Comparison of ENCODE assay signal across 11 cellular contexts in genomic region chr4:185541251-185541671, GRCh38. TPM values are rescaled to one million over a fixed set of nuclear protein-coding genes. Genes with fewer than 3 reads are reported as not detected.
A peak's percentile ranks its signal among the peaks of the same experiment; 100 is the strongest.
DNase-seq lines count a peak whose midpoint lies in the region; ATAC-seq, FAIRE-seq and TF ChIP-seq lines count a peak whose summit lies in the region.
"Had no signal": no experiment of that assay in that cellular context is flagged by ENCODE, and none has a peak within 500 bp of the region (broad histone marks: within the 10 kb centered on the region; RNA-seq: fewer than 3 reads in every experiment).

No MANE protein-coding gene starts in this region.

- FAIRE-seq in H1 (lab: Jason Lieb, UNC) = no peak
- FAIRE-seq in GM12891 (lab: Jason Lieb, UNC) = no peak

- no peak for TF ChIP-seq CTCF in LNCaP clone FGC (IDR thresholded peaks at IDR 0.05; ENCODE audit: control insufficient read depth, extremely low read depth, insufficient read depth)
- no peak for TF ChIP-seq CTCF in H1 (IDR thresholded peaks at IDR 0.05; ENCODE audit: control extremely low read depth in 1 of 3, insufficient read depth in 1 of 3, low read depth in 1 of 3, low read length in 3 of 3)
- no peak for TF ChIP-seq CTCF in osteoblast (IDR thresholded peaks at IDR 0.05; ENCODE audit: extremely low read depth, low read depth, low read length)

- WGBS in H1 (ENCODE audit: extremely low coverage in 1 of 2, insufficient coverage in 1 of 2, insufficient read length in 1 of 2, insufficient replicate concordance in 2 of 2, low coverage in 1 of 2, low lambda C conversion rate in 2 of 2, missing lambda C conversion rate in 1 of 2), 2 experiments = 81% methylated on average over 9 of the region's 9 CpGs; no CpG with 5 or more reads in 1 of the 2 experiments

- no peak overlapping the region for H3K14ac ChIP-seq in H1 (ENCODE audit: insufficient read length)

- no peak overlapping the region for H3K9ac ChIP-seq in H1 (replicated peaks in 1 of 4; ENCODE audit: extremely low read depth in 1 of 4, low read depth in 3 of 4, low read length in 3 of 4)

- no peak for TF ChIP-seq RAD21 in H1 (IDR thresholded peaks at IDR 0.05 in 1 of 2, conservative IDR thresholded peaks at IDR 0.05 in 1 of 2; ENCODE audit: low read depth in 2 of 2, low read length in 2 of 2)

- H2AK5ac ChIP-seq in H1 (ENCODE audit: low read depth, low read length) = no peak overlapping the region

- H3K27me3 ChIP-seq in H1 (replicated peaks in 1 of 4; ENCODE audit: control insufficient read depth in 3 of 4, extremely low read depth in 1 of 4, insufficient read depth in 3 of 4, low read length in 3 of 4) = peaks cover 2 to 11% (median 8%) of the 10 kb centered on the region in 4 experiments; a peak in 6 of 7 replicates
- peaks cover 29% of the 10 kb centered on the region for H3K27me3 ChIP-seq in osteoblast (ENCODE audit: insufficient read depth, low read length)

- POLR2A ChIA-PET in H1 (lab: Charles Lee; ENCODE audit: partially characterized antibody) = no interaction called here

- H3K36me3 ChIP-seq in H1 (ENCODE audit: control insufficient read depth in 2 of 4, insufficient read depth in 4 of 4, low read length in 3 of 4) (no peaks in the 10 kb centered on the region), osteoblast (ENCODE audit: insufficient read depth, low read length) (no peaks in the 10 kb centered on the region)

- no peak overlapping the region for H3K23ac ChIP-seq in H1 (ENCODE audit: insufficient read length)

- no peak overlapping the region for H3K27ac ChIP-seq in H1 (ENCODE audit: low read depth, low read length)
- H3K27ac ChIP-seq in osteoblast (ENCODE audit: low read depth, low read length) = no peak overlapping the region

- no peak for TF ChIP-seq EP300 in H1 (IDR thresholded peaks at IDR 0.05; ENCODE audit: borderline replicate concordance in 1 of 2, low read depth in 2 of 2, low read length in 2 of 2)

- H2BK15ac ChIP-seq in H1 (ENCODE audit: low read length) = peak overlapping the region; percentile 84; the same call in 1 of the 2 replicates

- H2AFZ ChIP-seq in H1 (ENCODE audit: low read length) = 0 out of 2 replicates have a peak overlapping the region, but pooled peaks have one; percentile 33
- no peak overlapping the region for H2AFZ ChIP-seq in osteoblast (ENCODE audit: low read length)

- peak; percentile 20 for ATAC-seq in left lobe of liver

- H3K4ac ChIP-seq in H1 (replicated peaks; ENCODE audit: insufficient read length, low read depth, low read length) = no peak overlapping the region

- H3K4me1 ChIP-seq in H1 (replicated peaks in 1 of 4; ENCODE audit: control insufficient read depth in 3 of 4, insufficient read depth in 4 of 4, low read length in 3 of 4) (peaks cover 0 to 5% (median 2%) of the 10 kb centered on the region in 4 experiments; a peak in 3 of 7 replicates), osteoblast (ENCODE audit: insufficient read depth, low read length) (no peaks in the 10 kb centered on the region)

- no peak for TF ChIP-seq POLR2A in H1 (IDR thresholded peaks at IDR 0.05; ENCODE audit: control extremely low read depth in 1 of 2, low read depth in 2 of 2, low read length in 2 of 2)
- no peak for TF ChIP-seq POLR2A in GM12891 (IDR thresholded peaks at IDR 0.05; ENCODE audit: low read depth, low read length)

- no peak overlapping the region for H3K56ac ChIP-seq in H1 (replicated peaks; ENCODE audit: insufficient read length, low read depth, low read length)

- no peaks in the 10 kb centered on the region for H4K20me1 ChIP-seq in H1 (replicated peaks in 1 of 2; ENCODE audit: control insufficient read depth in 1 of 2, insufficient read depth in 2 of 2, low read length in 2 of 2)
- no peaks in the 10 kb centered on the region for H4K20me1 ChIP-seq in osteoblast (ENCODE audit: insufficient read depth, low read length)

- H3K23me2 ChIP-seq in H1 (ENCODE audit: low read depth, low read length) = no peaks in the 10 kb centered on the region; the same call in 1 of the 2 replicates

- no peak overlapping the region for H4K91ac ChIP-seq in H1 (replicated peaks; ENCODE audit: insufficient read length, low read length)

- H3K4me2 ChIP-seq in H1 (ENCODE audit: insufficient read depth in 1 of 2, low read depth in 2 of 2, low read length in 2 of 2) = no peak overlapping the region
- H3K4me2 ChIP-seq in osteoblast (ENCODE audit: insufficient read depth, low read length) = no peak overlapping the region

- no peak overlapping the region for H3K4me3 ChIP-seq in LNCaP clone FGC (ENCODE audit: low read depth, low read length)
- no peak overlapping the region for H3K4me3 ChIP-seq in H1 (ENCODE audit: extremely low read depth in 1 of 4, insufficient read depth in 2 of 4, low read depth in 3 of 4, low read length in 4 of 4)
- H3K4me3 ChIP-seq in osteoblast (ENCODE audit: insufficient read depth, low read length) = no peak overlapping the region

- H3K79me1 ChIP-seq in H1 (ENCODE audit: low read depth, low read length) = no peaks in the 10 kb centered on the region

- no peak overlapping the region for H4K8ac ChIP-seq in H1 (ENCODE audit: extremely low read depth, insufficient read depth, low read length)

- DNase-seq in LNCaP clone FGC (ENCODE audit: low read depth) (peak; percentile 81), H1 (ENCODE audit: low read depth in 1 of 2, low spot score in 2 of 2) (no peak), left lobe of liver (ENCODE audit: low spot score) (no peak), renal cortical epithelial cell (ENCODE audit: low read depth) (peak; percentile 80), GM12891 (ENCODE audit: insufficient read length, low spot score) (no peak), osteoblast (ENCODE audit: insufficient read length, low spot score, missing footprints) (no peak), NCI-H1105 (lab: John Stamatoyannopoulos, UW) (no peak)
- DNase-seq in stimulated activated CD4-positive, alpha-beta T cell treated with anti-CD3 and anti-CD28 coated beads, Interleukin-4, amount 100 ng/mL, for 4 hours = no peak
- DNase-seq: NCI-H1048, NCI-H69, SHP77 treated with DMSO at 0.1 percent for 48 hours had no signal

- CTCF ChIA-PET in H1 (lab: Charles Lee; ENCODE audit: partially characterized antibody) = interaction anchor here (0.8 to 2.2 kb wide), 2 partner anchors 18 to 58 kb away, joined by 3 to 7 read pairs; no protein-coding TSS in a partner anchor

- H3K9me3 ChIP-seq in H1 (ENCODE audit: insufficient read depth in 2 of 2, low read depth in 1 of 2, low read length in 1 of 2) (no peaks in the 10 kb centered on the region), osteoblast (ENCODE audit: low read depth, low read length) (no peaks in the 10 kb centered on the region)

- H4K5ac ChIP-seq in H1 (ENCODE audit: insufficient read length, low read depth, low read length) = no peak overlapping the region

- no peak overlapping the region for H2BK5ac ChIP-seq in H1 (ENCODE audit: low read depth, low read length)

- H2BK20ac ChIP-seq in H1 (ENCODE audit: low read length) = 0 out of 2 replicates have a peak overlapping the region, but pooled peaks have one; percentile 36

- no peak overlapping the region for H3K18ac ChIP-seq in H1 (ENCODE audit: extremely low read depth, low read length)

- no peak overlapping the region for H2BK120ac ChIP-seq in H1 (replicated peaks; ENCODE audit: low read depth, low read length)

- no peak overlapping the region for H2BK12ac ChIP-seq in H1 (ENCODE audit: low read depth, low read length)

- H3K79me2 ChIP-seq in H1 (ENCODE audit: control insufficient read depth in 1 of 2, insufficient read depth in 2 of 2, low read length in 2 of 2) = no peaks in the 10 kb centered on the region
- H3K79me2 ChIP-seq in osteoblast (ENCODE audit: insufficient read depth, low read length) = no peaks in the 10 kb centered on the region

TF ChIP-seq in H1, 55 proteins besides CTCF, POLR2A, EP300 and RAD21:
- TF ChIP-seq BACH1 (IDR thresholded peaks at IDR 0.05; ENCODE audit: low read length) (no peak), ATF3 (IDR thresholded peaks at IDR 0.05; ENCODE audit: insufficient read depth, low read depth, low read length) (no peak), EGR1 (IDR thresholded peaks at IDR 0.05; ENCODE audit: borderline replicate concordance, low read depth, low read length) (no peak), SRF (IDR thresholded peaks at IDR 0.05; ENCODE audit: low read depth, low read length) (no peak)

TF ChIP-seq in GM12891, 5 proteins besides CTCF, POLR2A, EP300 and RAD21:
- TF ChIP-seq POLR2AphosphoS5 (IDR thresholded peaks at IDR 0.05; ENCODE audit: low read depth, low read length) (no peak), PAX5 (IDR thresholded peaks at IDR 0.05; ENCODE audit: insufficient read depth, low read length, severe bottlenecking) (no peak), POU2F2 (IDR thresholded peaks at IDR 0.05; ENCODE audit: low read depth, low read length) (no peak), SPI1 (IDR thresholded peaks at IDR 0.05; ENCODE audit: low read depth, low read length) (no peak), TAF1 (IDR thresholded peaks at IDR 0.05; ENCODE audit: low read depth, low read length) (no peak)
TF ChIP-seq in GM12891: peak in this region for 0.

RNA-seq across cellular contexts. Expression of gene PDLIM3, which starts 6.0 kb away (rescaled TPM):
- 7.6 and 8.1 TPM in 2 replicates for total RNA-seq in H1 (2021; fragmentation: NEBNext Ultra II Directional; extraction: Animal tissue kit (Norgen Biotek cat#: 25700))
- 8.1 and 8.9 TPM in 2 replicates for polyA plus RNA-seq in H1 (2011; rRNA removed)
- polyA plus RNA-seq in H1 (2011; cell fraction: cytosol; rRNA removed) = 11.8 TPM
- polyA plus RNA-seq in H1 (2011; cell fraction: nucleus; rRNA removed) = 10.6 TPM
- 5.9 to 7.2 TPM (median 6.7 TPM) in 4 replicates for polyA plus RNA-seq in H1 (2012, experiment 1 of 2)
- 6.8 TPM for polyA plus RNA-seq in H1 (2012, experiment 2 of 2)
- 4.0 TPM for polyA plus RNA-seq in H1 (2013, experiment 1 of 2)
- polyA plus RNA-seq in H1 (2013, experiment 2 of 2) = 3.8 TPM
- polyA minus RNA-seq in H1 (2011; rRNA and poly(A)+ RNA removed) = 12.5 and 12.7 TPM in 2 replicates
- 8.9 TPM for polyA minus RNA-seq in H1 (2011; cell fraction: cytosol; rRNA and poly(A)+ RNA removed)
- 18.0 TPM for polyA minus RNA-seq in H1 (2011; cell fraction: nucleus; rRNA and poly(A)+ RNA removed)
- total RNA-seq in left lobe of liver = 1.7 TPM
- 2.0 and 6.1 TPM in 2 replicates for total RNA-seq in renal cortical epithelial cell
- polyA plus RNA-seq in GM12891 (2012; ENCODE audit: low read depth, missing spikeins) = 0.09 TPM
- 1.8 and 2.2 TPM in 2 replicates for total RNA-seq in osteoblast

Comparison
In these comparisons a context has a peak if more than half of its experiments do, and no peak if none do; other contexts are left out.
1. DNase-seq: peak in LNCaP clone FGC (single experiment) and renal cortical epithelial cell (single experiment); none in H1 (0 of 2), left lobe of liver (single experiment), GM12891 (single experiment), osteoblast (single experiment), stimulated activated CD4-positive, alpha-beta T cell treated with anti-CD3 and anti-CD28 coated beads, Interleukin-4, amount 100 ng/mL, for 4 hours (0 of 2) and NCI-H1105 (single experiment).